Comparison of ENCODE assay signal across 8 cellular contexts in genomic region chr1:159936284-159936904, GRCh38. TPM values are rescaled to one million over a fixed set of nuclear protein-coding genes. Genes with fewer than 3 reads are reported as not detected.
DNase-seq lines count a peak whose midpoint lies in the region; ATAC-seq, FAIRE-seq and TF ChIP-seq lines count a peak whose summit lies in the region.

No MANE protein-coding gene starts in this region.

- no peak overlapping the region for H3K4me3 Mint-ChIP-seq in immature natural killer cell

- peaks cover 8% of the 10 kb centered on the region for H3K4me1 ChIP-seq in body of pancreas

- peak; percentile 80 for DNase-seq in A172 (ENCODE audit: low spot score)
- peak; percentile 82 for DNase-seq in GM12892 (ENCODE audit: insufficient read length)
- DNase-seq in NCI-H1048 (lab: John Stamatoyannopoulos, UW): peak; percentile 45
- DNase-seq in UCSD-AML1 (lab: John Stamatoyannopoulos, UW; ENCODE audit: unreplicated experiment): peak; percentile 74
- peak; percentile 68 to 83 (median 76) for DNase-seq in body of pancreas
- DNase-seq in immature natural killer cell: peak; percentile 69 to 75 (median 74)
- DNase-seq in stimulated activated CD4-positive, alpha-beta T cell treated with anti-CD3 and anti-CD28 coated beads, Interleukin-1b, Interleukin-23, amount 100 ng/mL, for 48 hours: peak; percentile 77
- DNase-seq in middle frontal gyrus (ENCODE audit: extremely low spot score, low spot score): no peak

- no peaks in the 10 kb centered on the region for H3K9me3 ChIP-seq in body of pancreas

- no peak overlapping the region for H3K27ac Mint-ChIP-seq in immature natural killer cell

- no peaks in the 10 kb centered on the region for H3K36me3 ChIP-seq in body of pancreas (replicated peaks in 1 of 2; ENCODE audit: insufficient read depth in 1 of 2, low read depth in 2 of 2)

- no peak for TF ChIP-seq POLR2A in GM12892 (IDR thresholded peaks at IDR 0.05; ENCODE audit: low read depth, low read length)
- TF ChIP-seq POLR2A in body of pancreas (IDR thresholded peaks at IDR 0.05): no peak

- no peaks in the 10 kb centered on the region for H3K9me3 Mint-ChIP-seq in immature natural killer cell

- intact Hi-C loops in body of pancreas (cut with DNase I): no loop called here

- H3K4me1 Mint-ChIP-seq in immature natural killer cell: peaks cover 0 to 4% of the 10 kb centered on the region in 2 donors

- no peak overlapping the region for H3K27ac ChIP-seq in body of pancreas

- peaks cover 4 to 9% (median 8%) of the 10 kb centered on the region in 3 donors for H3K27me3 Mint-ChIP-seq in immature natural killer cell (ENCODE audit: low read depth in 3 of 3)

- H3K4me3 ChIP-seq in body of pancreas: no peak overlapping the region

- TF ChIP-seq CTCF in body of pancreas (IDR thresholded peaks at IDR 0.05): peak; percentile 89 to 99 (median 95)

- no peaks in the 10 kb centered on the region for H3K27me3 ChIP-seq in body of pancreas

- peak; percentile 85 for ATAC-seq in body of pancreas

- H3K36me3 Mint-ChIP-seq in immature natural killer cell: no peaks in the 10 kb centered on the region

- 28 to 69% methylated on average over 5 to 15 of the region's 15 CpGs for WGBS in body of pancreas, 2 donors

- peak; percentile 93 for FAIRE-seq in GM12892 (lab: Jason Lieb, UNC)

RNA-seq across cellular contexts. Expression of gene IGSF9, which starts 9.0 kb away (rescaled TPM):
- total RNA-seq in A172 (2014; rRNA removed; shearing (Covaris generic)): 0.89 and 1.6 TPM in 2 replicates
- polyA plus RNA-seq in GM12892 (2012; ENCODE audit: missing spikeins): not detected
- total RNA-seq in body of pancreas: 1 to 10 TPM; 2.3 to 4.9 TPM
- not detected for polyA plus RNA-seq in immature natural killer cell

RNA-seq across cellular contexts. Expression of gene TAGLN2, which starts 11.1 kb away (rescaled TPM):
- total RNA-seq in A172 (2014; rRNA removed; shearing (Covaris generic)): 734 and 929 TPM in 2 replicates
- 500 TPM for polyA plus RNA-seq in GM12892 (2012; ENCODE audit: missing spikeins)
- total RNA-seq in body of pancreas: 100 to 1,000 TPM in 1 of 2 donors, 10 to 100 TPM in 1; 63.0 to 118 TPM
- polyA plus RNA-seq in immature natural killer cell: 1,000 to 10,000 TPM in 2 of 3 donors, 100 to 1,000 TPM in 1; 660 to 1,369 (median 1,251) TPM

RNA-seq across cellular contexts. Expression of gene SLAMF9, which starts 17.6 kb away (rescaled TPM):
- not detected in 2 replicates for total RNA-seq in A172 (2014; rRNA removed; shearing (Covaris generic))
- polyA plus RNA-seq in GM12892 (2012; ENCODE audit: missing spikeins): not detected
- not detected for total RNA-seq in body of pancreas
- not detected for polyA plus RNA-seq in immature natural killer cell

RNA-seq across cellular contexts. Expression of gene CFAP45, which starts 36.4 kb away (rescaled TPM):
- total RNA-seq in A172 (2014; rRNA removed; shearing (Covaris generic)): 2.4 and 3.7 TPM in 2 replicates
- polyA plus RNA-seq in GM12892 (2012; ENCODE audit: missing spikeins): 1.00 TPM
- not detected for total RNA-seq in body of pancreas
- polyA plus RNA-seq in immature natural killer cell: under 1 TPM in 1 of 3 donors, not detected in 2; 0.36 TPM
